8 cellular contexts compared by ENCODE assay signal in genomic region chr6:147204843-147205311, GRCh38. TPM values are rescaled to one million over a fixed set of nuclear protein-coding genes. Genes with fewer than 3 reads are reported as not detected.
DNase-seq lines count a peak whose midpoint lies in the region; ATAC-seq, FAIRE-seq and TF ChIP-seq lines count a peak whose summit lies in the region.

No MANE protein-coding gene starts in this region.

- H3K9ac ChIP-seq in keratinocyte (ENCODE audit: control insufficient read depth, extremely low read depth, insufficient read depth, low read length) (peak overlapping the region; percentile 89), subcutaneous abdominal adipose tissue (ENCODE audit: low read length in 5 of 5) (peak overlapping the region; percentile 56 to 94 (median 89))

- H3K9me1 ChIP-seq in keratinocyte (ENCODE audit: control insufficient read depth, extremely low read depth, insufficient read depth, low read length): no peaks in the 10 kb centered on the region

- dilution Hi-C loops in keratinocyte (cut with MboI; ENCODE audit: extremely low pct_ligation_motif_present, low sequenced_read_pairs): no loop called here

- H3K27me3 ChIP-seq in keratinocyte (ENCODE audit: control insufficient read depth, extremely low read depth, insufficient read depth, low read length): no peaks in the 10 kb centered on the region
- no peaks in the 10 kb centered on the region for H3K27me3 ChIP-seq in subcutaneous abdominal adipose tissue (ENCODE audit: control insufficient read depth in 5 of 5, insufficient read depth in 4 of 5, low read length in 5 of 5)

- peaks cover 40% of the 10 kb centered on the region for H3K4me1 Mint-ChIP-seq in activated naive CD4-positive, alpha-beta T cell treated with anti-CD3 and anti-CD28 coated beads, Interleukin-2, amount 10 ng/mL, durations not matched to agents 7 days and 5 days

- H3K36me3 Mint-ChIP-seq in activated naive CD4-positive, alpha-beta T cell treated with anti-CD3 and anti-CD28 coated beads, Interleukin-2, amount 10 ng/mL, durations not matched to agents 7 days and 5 days: peaks cover 5% of the 10 kb centered on the region
- H3K36me3 Mint-ChIP-seq in activated naive CD4-positive, alpha-beta T cell treated with anti-CD3 and anti-CD28 coated beads, Interleukin-2, amount 50 U/mL, for 72 hours: peaks cover 7 to 20% of the 10 kb centered on the region in 2 donors

- no peaks in the 10 kb centered on the region for H4K20me1 ChIP-seq in keratinocyte (ENCODE audit: control insufficient read depth, extremely low read depth, insufficient read depth, low read length)

- peak overlapping the region; percentile 78 for H3K27ac Mint-ChIP-seq in activated naive CD4-positive, alpha-beta T cell treated with anti-CD3 and anti-CD28 coated beads, Interleukin-2, amount 10 ng/mL, durations not matched to agents 7 days and 5 days
- peak overlapping the region; percentile 94 to 99 for H3K27ac Mint-ChIP-seq in activated naive CD4-positive, alpha-beta T cell treated with anti-CD3 and anti-CD28 coated beads, Interleukin-2, amount 50 U/mL, for 72 hours

- FAIRE-seq in keratinocyte (lab: Jason Lieb, UNC): peak; percentile 13

- no peaks in the 10 kb centered on the region for H3K27me3 Mint-ChIP-seq in activated naive CD4-positive, alpha-beta T cell treated with anti-CD3 and anti-CD28 coated beads, Interleukin-2, amount 10 ng/mL, durations not matched to agents 7 days and 5 days

- peak overlapping the region; percentile 87 to 95 (median 92) for H3K4me3 ChIP-seq in keratinocyte (ENCODE audit: control insufficient read depth in 2 of 3, extremely low read depth in 1 of 3, insufficient read depth in 2 of 3, low read depth in 1 of 3, low read length in 3 of 3)
- peak overlapping the region; percentile 84 to 96 (median 95) for H3K4me3 ChIP-seq in subcutaneous abdominal adipose tissue (ENCODE audit: low read depth in 1 of 5, low read length in 5 of 5)

- H3K27ac ChIP-seq in keratinocyte (ENCODE audit: control insufficient read depth, insufficient read depth, low read length) (peak overlapping the region; percentile 77), subcutaneous abdominal adipose tissue (ENCODE audit: low read depth, low read length) (peak overlapping the region; percentile 81)

- H3K9me3 Mint-ChIP-seq in activated naive CD4-positive, alpha-beta T cell treated with anti-CD3 and anti-CD28 coated beads, Interleukin-2, amount 10 ng/mL, durations not matched to agents 7 days and 5 days: no peaks in the 10 kb centered on the region
- H3K9me3 Mint-ChIP-seq in activated naive CD4-positive, alpha-beta T cell treated with anti-CD3 and anti-CD28 coated beads, Interleukin-2, amount 50 U/mL, for 72 hours: no peaks in the 10 kb centered on the region

- no peaks in the 10 kb centered on the region for H3K36me3 ChIP-seq in keratinocyte (ENCODE audit: control insufficient read depth in 2 of 2, extremely low read depth in 1 of 2, insufficient read depth in 2 of 2, low read length in 2 of 2)
- no peaks in the 10 kb centered on the region for H3K36me3 ChIP-seq in subcutaneous abdominal adipose tissue (ENCODE audit: control insufficient read depth in 5 of 5, insufficient read depth in 5 of 5, low read length in 5 of 5)

- CTCF ChIA-PET in activated naive CD4-positive, alpha-beta T cell treated with anti-CD3 and anti-CD28 coated beads, Interleukin-2, amount 10 ng/mL, durations not matched to agents 7 days and 5 days (lab: Charles Lee): no interaction called here

- H3K4me2 ChIP-seq in keratinocyte (ENCODE audit: control insufficient read depth, extremely low read depth, insufficient read depth, low read depth, low read length): peak overlapping the region; percentile 98

- TF ChIP-seq CTCF in keratinocyte (optimal IDR thresholded peaks at IDR 0.05 in 1 of 3, IDR thresholded peaks at IDR 0.05 in 1 of 3, conservative IDR thresholded peaks at IDR 0.05 in 1 of 3; ENCODE audit: extremely low read depth in 1 of 3, insufficient read depth in 2 of 3, low read length in 3 of 3): no peak

- peaks cover 13% of the 10 kb centered on the region for H3K4me1 ChIP-seq in keratinocyte (ENCODE audit: control insufficient read depth, extremely low read depth, insufficient read depth, low read length)
- peaks cover 0 to 50% (median 29%) of the 10 kb centered on the region in 5 donors for H3K4me1 ChIP-seq in subcutaneous abdominal adipose tissue (ENCODE audit: control insufficient read depth in 5 of 5, insufficient read depth in 5 of 5, low read length in 5 of 5)

- peak overlapping the region; percentile 79 for H3K4me3 Mint-ChIP-seq in activated naive CD4-positive, alpha-beta T cell treated with anti-CD3 and anti-CD28 coated beads, Interleukin-2, amount 10 ng/mL, durations not matched to agents 7 days and 5 days

- H3K9me3 ChIP-seq in keratinocyte (ENCODE audit: control insufficient read depth, low read depth, low read length) (no peaks in the 10 kb centered on the region), subcutaneous abdominal adipose tissue (ENCODE audit: control insufficient read depth in 5 of 5, low read length in 5 of 5) (no peaks in the 10 kb centered on the region)

- no peak for ATAC-seq in activated naive CD4-positive, alpha-beta T cell treated with anti-CD3 and anti-CD28 coated beads, Interleukin-2, amount 50 U/mL, for 72 hours
- no peak for ATAC-seq in HG03139 (IDR thresholded peaks at IDR 0.05; ENCODE audit: unreplicated experiment)
- ATAC-seq in GM18907 (IDR thresholded peaks at IDR 0.05; ENCODE audit: unreplicated experiment): no peak

- H2AFZ ChIP-seq in keratinocyte (ENCODE audit: control insufficient read depth, low read length): peak overlapping the region; percentile 8

- peaks cover 56% of the 10 kb centered on the region for H3K79me2 ChIP-seq in keratinocyte (ENCODE audit: control insufficient read depth, insufficient read depth, low read length)

- DNase-seq in activated naive CD4-positive, alpha-beta T cell treated with anti-CD3 and anti-CD28 coated beads, Interleukin-2, amount 10 ng/mL, durations not matched to agents 7 days and 5 days: no peak
- DNase-seq in activated naive CD4-positive, alpha-beta T cell (lab: John Stamatoyannopoulos, UW): no peak
- DNase-seq in activated naive CD4-positive, alpha-beta T cell treated with anti-CD3 and anti-CD28 coated beads, Interleukin-2, amount 50 U/mL, for 72 hours (ENCODE audit: low spot score in 2 of 2): no peak
- DNase-seq in keratinocyte (ENCODE audit: low read depth, low spot score) (no peak), SHP77 treated with DMSO at 0.1 percent for 48 hours (lab: John Stamatoyannopoulos, UW) (no peak)

RNA-seq across cellular contexts. Expression of gene STXBP5, which starts 0.7 kb away (rescaled TPM):
- total RNA-seq in activated naive CD4-positive, alpha-beta T cell treated with anti-CD3 and anti-CD28 coated beads, Interleukin-2, amount 50 U/mL, for 72 hours: 10 to 100 TPM in 1 of 2 donors, 1 to 10 TPM in 1; 5.7 to 17.7 TPM
- 15.6 to 19.4 TPM (median 17.7 TPM) in 3 replicates for polyA plus RNA-seq in keratinocyte
- 9.4 TPM for polyA plus RNA-seq in keratinocyte (2011; ENCODE audit: low read depth)
- polyA plus RNA-seq in keratinocyte (2011; cell fraction: cytosol; rRNA removed): 11.2 and 21.9 TPM in 2 replicates
- polyA plus RNA-seq in keratinocyte (2011; cell fraction: nucleus; rRNA removed): 19.3 and 23.0 TPM in 2 replicates
- polyA plus RNA-seq in keratinocyte (2012; ENCODE audit: low replicate concordance): 7.7 and 11.9 TPM in 2 replicates
- 10.6 to 64.0 TPM (median 42.7 TPM) in 3 replicates for polyA minus RNA-seq in keratinocyte
- polyA minus RNA-seq in keratinocyte (2011; cell fraction: cytosol; rRNA and poly(A)+ RNA removed): 26.7 TPM
- polyA minus RNA-seq in keratinocyte (2011; cell fraction: nucleus; rRNA and poly(A)+ RNA removed): 37.1 and 72.4 TPM in 2 replicates
